In genomic region chr6:155171109-155171746, GRCh38 we compare ENCODE assay signal across 9 cellular contexts.
DNase-seq lines count a peak whose midpoint lies in the region; ATAC-seq and TF ChIP-seq lines count a peak whose summit lies in the region.
"Had no signal": no experiment of that assay in that cellular context is flagged by ENCODE, and none has a peak within 500 bp of the region (broad histone marks: within the 10 kb centered on the region; RNA-seq: fewer than 3 reads in every experiment).

No MANE protein-coding gene starts in this region.

- peak overlapping the region; percentile 52; the same call in 1 of the 2 replicates for H3K27ac ChIP-seq in RWPE1
- H3K27ac ChIP-seq in right cardiac atrium (ENCODE audit: low read length) = no peak overlapping the region

- DNase-seq in Right ventricle myocardium inferior (ENCODE audit: missing footprints) (no peak), cardiac septum (ENCODE audit: low spot score) (no peak), RWPE1 (ENCODE audit: low spot score) (peak; percentile 79), right cardiac atrium (peak; percentile 72 to 79 (median 72)), H7 (no peak)
- peak; percentile 87 for DNase-seq in activated naive CD4-positive, alpha-beta T cell treated with anti-CD3 and anti-CD28 coated beads, Interleukin-2, amount 50 U/mL, for 16 hours
- DNase-seq in stimulated activated CD4-positive, alpha-beta T cell treated with anti-CD3 and anti-CD28 coated beads, Interleukin-15, amount 100 ng/mL, for 48 hours (ENCODE audit: low read depth in 2 of 2) = peak; percentile 82 to 86
- DNase-seq: naive B cell had no signal

- H3K27me3 ChIP-seq in right cardiac atrium (ENCODE audit: control insufficient read depth, insufficient read depth) = no peaks in the 10 kb centered on the region
- no peaks in the 10 kb centered on the region for H3K27me3 ChIP-seq in H7 (ENCODE audit: control insufficient read depth, insufficient read depth, low read length)

- H3K4me3 ChIP-seq in right cardiac atrium (ENCODE audit: low read length) (peak overlapping the region; percentile 19), H7 (ENCODE audit: insufficient read depth, low read depth, low read length) (no peak overlapping the region)

- H3K4me1 ChIP-seq in right cardiac atrium (ENCODE audit: control insufficient read depth, insufficient read depth, low read length) = peaks cover 5% of the 10 kb centered on the region

- intact Hi-C loops in Right ventricle myocardium inferior (cut with DNase I) = loop anchor here (5.0 kb wide), 2 partner anchors 244 to 494 kb away; no protein-coding TSS in a partner anchor
- intact Hi-C loops in cardiac septum (cut with DNase I) = loop anchor here (5.0 kb wide), 1 partner anchor 494 kb away; no protein-coding TSS in a partner anchor
- intact Hi-C loops in right cardiac atrium (cut with DNase I) = loop anchor here (5.0 to 10.0 kb wide), 6 partner anchors 144 to 496 kb away; partner anchors contain the start of gene TFB1M (in 1 of the 4)

- 15% methylated on average over 6 of the region's 6 CpGs for WGBS in right cardiac atrium

- ATAC-seq in Right ventricle myocardium inferior = peak; percentile 88
- ATAC-seq in HG03097 (IDR thresholded peaks at IDR 0.05; ENCODE audit: low FRiP score, unreplicated experiment) = peak; percentile 67
- ATAC-seq in right cardiac atrium = peak; percentile 83 to 94

- H3K36me3 ChIP-seq in H7 (replicated peaks; ENCODE audit: control insufficient read depth, insufficient read depth, low read length) = no peaks in the 10 kb centered on the region; the same call in 1 of the 2 replicates

- H3K9me3 ChIP-seq in right cardiac atrium (ENCODE audit: control insufficient read depth, low read length) = no peaks in the 10 kb centered on the region

- POLR2A ChIA-PET in RWPE1 (lab: Yijun Ruan, JAX; ENCODE audit: low non-redundant PET) = no interaction called here

- CTCF ChIA-PET in RWPE1 (lab: Yijun Ruan, JAX) = interaction anchor here (0.5 to 0.8 kb wide), 4 partner anchors 77 to 359 kb away, joined by 3 to 4 read pairs (median 4); no protein-coding TSS in a partner anchor

- TF ChIP-seq CTCF in RWPE1 (conservative IDR thresholded peaks at IDR 0.05; ENCODE audit: low read depth) = no peak

Comparison
In these comparisons a context has a peak if more than half of its experiments do, and no peak if none do; other contexts are left out.
1. DNase-seq: peak in RWPE1 (single experiment), activated naive CD4-positive, alpha-beta T cell treated with anti-CD3 and anti-CD28 coated beads, Interleukin-2, amount 50 U/mL, for 16 hours (single experiment), right cardiac atrium (3 of 3) and stimulated activated CD4-positive, alpha-beta T cell treated with anti-CD3 and anti-CD28 coated beads, Interleukin-15, amount 100 ng/mL, for 48 hours (2 of 2); none in Right ventricle myocardium inferior (single experiment), cardiac septum (single experiment) and H7 (single experiment).
2. Peak in every context shown above with its lines, with median percentiles within 50 percentile points of each other: ATAC-seq.